Comparison of ENCODE assay signal across 1 cellular context in genomic region chr2:102224824-102225739, GRCh38.
A peak's percentile ranks its signal among the peaks of the same experiment; 100 is the strongest.
TF ChIP-seq lines count a peak whose summit lies in the region.

No MANE protein-coding gene starts in this region.

TF ChIP-seq in HepG2, 621 proteins besides CTCF, POLR2A, EP300 and RAD21 (continued from another document and continues in another):
- TF ChIP-seq ZGPAT (CRISPR knock-in tag; IDR thresholded peaks at IDR 0.05) (0 out of 2 replicates have a peak, but pooled peaks have one; percentile 20), BATF2 (CRISPR knock-in tag; IDR thresholded peaks at IDR 0.05) (no peak), NFE2 (CRISPR knock-in tag; IDR thresholded peaks at IDR 0.05) (no peak), ZNF180 (CRISPR knock-in tag; IDR thresholded peaks at IDR 0.05; ENCODE audit: borderline replicate concordance, low read depth) (no peak), ZNF674 (CRISPR knock-in tag; IDR thresholded peaks at IDR 0.05; ENCODE audit: low read depth) (no peak), ZNF691 (CRISPR knock-in tag; IDR thresholded peaks at IDR 0.05; ENCODE audit: borderline replicate concordance, low read depth) (no peak), ZNF326 (CRISPR knock-in tag; IDR thresholded peaks at IDR 0.05; ENCODE audit: borderline replicate concordance) (no peak), HOMEZ (CRISPR knock-in tag; IDR thresholded peaks at IDR 0.05; ENCODE audit: low read depth) (no peak), KDM5B (CRISPR knock-in tag; IDR thresholded peaks at IDR 0.05; ENCODE audit: borderline replicate concordance) (no peak), ZNF709 (CRISPR knock-in tag; IDR thresholded peaks at IDR 0.05) (no peak), NFKBIZ (CRISPR knock-in tag; IDR thresholded peaks at IDR 0.05) (no peak), ZNF614 (CRISPR knock-in tag; IDR thresholded peaks at IDR 0.05; ENCODE audit: borderline replicate concordance) (no peak), ZNF432 (CRISPR knock-in tag; IDR thresholded peaks at IDR 0.05; ENCODE audit: borderline replicate concordance) (no peak), GATAD2A (CRISPR knock-in tag; IDR thresholded peaks at IDR 0.05) (0 out of 2 replicates have a peak, but pooled peaks have one; percentile 13), ATF7 (IDR thresholded peaks at IDR 0.05) (no peak), ATF7 (CRISPR knock-in tag; IDR thresholded peaks at IDR 0.05) (no peak), ZNF687 (CRISPR knock-in tag; IDR thresholded peaks at IDR 0.05) (no peak), ELF3 (CRISPR knock-in tag; IDR thresholded peaks at IDR 0.05) (0 out of 2 replicates have a peak, but pooled peaks have one; percentile 28), MIER3 (CRISPR knock-in tag; IDR thresholded peaks at IDR 0.05; ENCODE audit: borderline replicate concordance) (0 out of 2 replicates have a peak, but pooled peaks have one; percentile 22), MEF2D (CRISPR knock-in tag; IDR thresholded peaks at IDR 0.05) (no peak), CEBPB (IDR thresholded peaks at IDR 0.05; ENCODE audit: borderline replicate concordance, low read depth, low read length) (no peak), HNF1B (CRISPR knock-in tag; IDR thresholded peaks at IDR 0.05) (no peak), FOXA3 (CRISPR knock-in tag; IDR thresholded peaks at IDR 0.05) (peak; percentile 66), PRDM10 (CRISPR knock-in tag; IDR thresholded peaks at IDR 0.05; ENCODE audit: low read depth) (no peak), ARID5B (CRISPR knock-in tag; IDR thresholded peaks at IDR 0.05) (peak; percentile 26; the same call in 1 of the 2 replicates), DMTF1 (CRISPR knock-in tag; IDR thresholded peaks at IDR 0.05) (no peak), GABPB1 (CRISPR knock-in tag; IDR thresholded peaks at IDR 0.05) (peak; percentile 39; the same call in 1 of the 2 replicates), ZBTB49 (CRISPR knock-in tag; IDR thresholded peaks at IDR 0.05; ENCODE audit: borderline replicate concordance) (no peak), REPIN1 (CRISPR knock-in tag; IDR thresholded peaks at IDR 0.05; ENCODE audit: borderline replicate concordance, low read depth) (no peak), ZNF550 (CRISPR knock-in tag; IDR thresholded peaks at IDR 0.05; ENCODE audit: borderline replicate concordance) (no peak), GABPA (IDR thresholded peaks at IDR 0.05; ENCODE audit: low read depth, low read length) (no peak), GABPA (CRISPR knock-in tag; IDR thresholded peaks at IDR 0.05; ENCODE audit: low read depth) (peak; percentile 60), FOXP1 (IDR thresholded peaks at IDR 0.05) (no peak), FOXP1 (CRISPR knock-in tag; IDR thresholded peaks at IDR 0.05) (no peak)
